ENCODE assay signal across 19 cellular contexts in genomic region chr10:100886544-100886943, GRCh38.
"Had no signal": no experiment of that assay in that cellular context is flagged by ENCODE, and none has a peak within 500 bp of the region (broad histone marks: within the 10 kb centered on the region; RNA-seq: fewer than 3 reads in every experiment).

No MANE protein-coding gene starts in this region.

- H3K27ac ChIP-seq: parathyroid adenoma, skin epidermis, suprapubic skin, VCaP had no signal

- FAIRE-seq: astrocyte had no signal

- H3K4me3 Mint-ChIP-seq: dendritic cell treated with granulocyte-macrophage colony-stimulating factor and Interleukin-4, amounts not matched to agents 40 ng/mL and 50 ng/mL, for 4 days; naive thymus-derived CD4-positive, alpha-beta T cell; stimulated activated naive CD8-positive, alpha-beta T cell treated with anti-CD3 and anti-CD28 coated beads, Interleukin-15, Interleukin-2, amounts not matched to agents 100 ng/mL and 50 ng/mL, for 24 hours had no signal

- H3K9ac ChIP-seq: parathyroid adenoma had no signal

- H3K79me2 ChIP-seq: parathyroid adenoma had no signal

- H3K36me3 ChIP-seq: adrenal gland, esophagus squamous epithelium, suprapubic skin, transverse colon had no signal

- H3K27me3 ChIP-seq: adrenal gland had no signal

- H3K36me3 Mint-ChIP-seq: activated naive CD4-positive, alpha-beta T cell treated with anti-CD3 and anti-CD28 coated beads, Interleukin-2, amount 50 U/mL, for 72 hours; naive thymus-derived CD4-positive, alpha-beta T cell had no signal

- H2AFZ ChIP-seq: parathyroid adenoma had no signal

- DNase-seq: activated CD4-positive, CD25-positive, alpha-beta regulatory T cell treated with anti-CD3 and anti-CD28 coated beads, Interleukin-2, amount 50 U/mL, for 72 hours; activated gamma-delta T cell treated with Interleukin-2 at 50 U/mL for 16 hours; effector memory CD4-positive, alpha-beta T cell; esophagus squamous epithelium; left colon; naive thymus-derived CD4-positive, alpha-beta T cell; SW 1271; T-helper 2 cell; transverse colon had no signal

- H3K4me1 ChIP-seq: suprapubic skin, transverse colon had no signal

- H3K27ac Mint-ChIP-seq: activated naive CD4-positive, alpha-beta T cell treated with anti-CD3 and anti-CD28 coated beads, Interleukin-2, amount 50 U/mL, for 72 hours; dendritic cell treated with granulocyte-macrophage colony-stimulating factor and Interleukin-4, amounts not matched to agents 40 ng/mL and 50 ng/mL, for 4 days; naive thymus-derived CD4-positive, alpha-beta T cell; stimulated activated naive CD8-positive, alpha-beta T cell treated with anti-CD3 and anti-CD28 coated beads, Interleukin-15, Interleukin-2, amounts not matched to agents 100 ng/mL and 50 ng/mL, for 24 hours had no signal

- H3K9me3 ChIP-seq: adrenal gland, esophagus squamous epithelium, suprapubic skin, transverse colon had no signal

- H3K9me3 Mint-ChIP-seq: activated naive CD4-positive, alpha-beta T cell treated with anti-CD3 and anti-CD28 coated beads, Interleukin-2, amount 50 U/mL, for 72 hours; dendritic cell treated with granulocyte-macrophage colony-stimulating factor and Interleukin-4, amounts not matched to agents 40 ng/mL and 50 ng/mL, for 4 days; stimulated activated naive CD8-positive, alpha-beta T cell treated with anti-CD3 and anti-CD28 coated beads, Interleukin-15, Interleukin-2, amounts not matched to agents 100 ng/mL and 50 ng/mL, for 24 hours had no signal

- H3K4me3 ChIP-seq: adrenal gland, esophagus squamous epithelium, lung, skin epidermis, suprapubic skin, transverse colon had no signal

- ATAC-seq: activated naive CD4-positive, alpha-beta T cell treated with anti-CD3 and anti-CD28 coated beads, Interleukin-2, amount 50 U/mL, for 72 hours; left colon; naive thymus-derived CD4-positive, alpha-beta T cell had no signal
